In the genomic region with DNA sequence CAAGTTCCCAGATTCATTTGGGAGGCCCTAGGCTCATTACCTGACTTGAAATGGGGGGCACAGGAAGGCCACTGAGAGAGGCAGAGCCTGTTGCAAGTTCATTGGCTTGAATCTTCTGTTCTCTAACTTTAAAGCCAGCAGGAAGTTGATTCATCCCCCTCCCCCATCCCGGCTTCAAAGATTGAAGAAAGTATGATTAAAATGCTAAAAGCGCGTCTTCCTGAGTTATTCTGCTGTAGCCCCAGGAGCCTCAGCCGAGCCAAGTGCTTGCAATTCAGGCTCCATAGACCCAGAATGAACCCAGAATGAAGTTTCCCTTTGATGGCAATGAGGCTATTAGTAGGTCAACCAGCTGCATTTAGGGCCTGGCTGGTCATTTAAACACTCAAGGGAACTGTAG, we compare ENCODE assay signal across 1 cellular context.
TF ChIP-seq lines count a peak whose summit lies in the region.

No MANE protein-coding gene starts in this region.

TF ChIP-seq in WTC11, 78 proteins besides CTCF, POLR2A, EP300 and RAD21 (continued from another document):
- TF ChIP-seq, protein P1, sequence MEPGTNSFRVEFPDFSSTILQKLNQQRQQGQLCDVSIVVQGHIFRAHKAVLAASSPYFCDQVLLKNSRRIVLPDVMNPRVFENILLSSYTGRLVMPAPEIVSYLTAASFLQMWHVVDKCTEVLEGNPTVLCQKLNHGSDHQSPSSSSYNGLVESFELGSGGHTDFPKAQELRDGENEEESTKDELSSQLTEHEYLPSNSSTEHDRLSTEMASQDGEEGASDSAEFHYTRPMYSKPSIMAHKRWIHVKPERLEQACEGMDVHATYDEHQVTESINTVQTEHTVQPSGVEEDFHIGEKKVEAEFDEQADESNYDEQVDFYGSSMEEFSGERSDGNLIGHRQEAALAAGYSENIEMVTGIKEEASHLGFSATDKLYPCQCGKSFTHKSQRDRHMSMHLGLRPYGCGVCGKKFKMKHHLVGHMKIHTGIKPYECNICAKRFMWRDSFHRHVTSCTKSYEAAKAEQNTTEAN (CRISPR knock-in tag; IDR thresholded peaks at IDR 0.05), result no peak
- TF ChIP-seq NFYB (CRISPR knock-in tag; conservative IDR thresholded peaks at IDR 0.05; ENCODE audit: low read depth) (no peak), GRHL2 (CRISPR knock-in tag; IDR thresholded peaks at IDR 0.05; ENCODE audit: insufficient replicate concordance, severe bottlenecking) (no peak), TP53 (CRISPR knock-in tag; IDR thresholded peaks at IDR 0.05) (no peak), SMAD3 (CRISPR knock-in tag; IDR thresholded peaks at IDR 0.05; ENCODE audit: borderline replicate concordance) (no peak)
- TF ChIP-seq, protein P2, sequence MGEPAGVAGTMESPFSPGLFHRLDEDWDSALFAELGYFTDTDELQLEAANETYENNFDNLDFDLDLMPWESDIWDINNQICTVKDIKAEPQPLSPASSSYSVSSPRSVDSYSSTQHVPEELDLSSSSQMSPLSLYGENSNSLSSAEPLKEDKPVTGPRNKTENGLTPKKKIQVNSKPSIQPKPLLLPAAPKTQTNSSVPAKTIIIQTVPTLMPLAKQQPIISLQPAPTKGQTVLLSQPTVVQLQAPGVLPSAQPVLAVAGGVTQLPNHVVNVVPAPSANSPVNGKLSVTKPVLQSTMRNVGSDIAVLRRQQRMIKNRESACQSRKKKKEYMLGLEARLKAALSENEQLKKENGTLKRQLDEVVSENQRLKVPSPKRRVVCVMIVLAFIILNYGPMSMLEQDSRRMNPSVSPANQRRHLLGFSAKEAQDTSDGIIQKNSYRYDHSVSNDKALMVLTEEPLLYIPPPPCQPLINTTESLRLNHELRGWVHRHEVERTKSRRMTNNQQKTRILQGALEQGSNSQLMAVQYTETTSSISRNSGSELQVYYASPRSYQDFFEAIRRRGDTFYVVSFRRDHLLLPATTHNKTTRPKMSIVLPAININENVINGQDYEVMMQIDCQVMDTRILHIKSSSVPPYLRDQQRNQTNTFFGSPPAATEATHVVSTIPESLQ (CRISPR knock-in tag; IDR thresholded peaks at IDR 0.05), result no peak
- TF ChIP-seq, protein P3, sequence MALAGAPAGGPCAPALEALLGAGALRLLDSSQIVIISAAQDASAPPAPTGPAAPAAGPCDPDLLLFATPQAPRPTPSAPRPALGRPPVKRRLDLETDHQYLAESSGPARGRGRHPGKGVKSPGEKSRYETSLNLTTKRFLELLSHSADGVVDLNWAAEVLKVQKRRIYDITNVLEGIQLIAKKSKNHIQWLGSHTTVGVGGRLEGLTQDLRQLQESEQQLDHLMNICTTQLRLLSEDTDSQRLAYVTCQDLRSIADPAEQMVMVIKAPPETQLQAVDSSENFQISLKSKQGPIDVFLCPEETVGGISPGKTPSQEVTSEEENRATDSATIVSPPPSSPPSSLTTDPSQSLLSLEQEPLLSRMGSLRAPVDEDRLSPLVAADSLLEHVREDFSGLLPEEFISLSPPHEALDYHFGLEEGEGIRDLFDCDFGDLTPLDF (CRISPR knock-in tag; IDR thresholded peaks at IDR 0.05), result no peak
